Comparison of ENCODE assay signal across 17 cellular contexts in genomic region chr3:185734725-185735096, GRCh38.
DNase-seq lines count a peak whose midpoint lies in the region; ATAC-seq, FAIRE-seq and TF ChIP-seq lines count a peak whose summit lies in the region.
"Had no signal": no experiment of that assay in that cellular context is flagged by ENCODE, and none has a peak within 500 bp of the region (broad histone marks: within the 10 kb centered on the region; RNA-seq: fewer than 3 reads in every experiment).

No MANE protein-coding gene starts in this region.

- H3K4me1 Mint-ChIP-seq in Calu3 (ENCODE audit: low read depth, unreplicated experiment) (peaks cover 52% of the 10 kb centered on the region), astrocyte (ENCODE audit: low read depth, unreplicated experiment) (peaks cover 73% of the 10 kb centered on the region), mesothelial cell of epicardium (peaks cover 55% of the 10 kb centered on the region)
- peaks cover 4% of the 10 kb centered on the region for H3K4me1 Mint-ChIP-seq in activated CD4-positive, alpha-beta memory T cell treated with anti-CD3 and anti-CD28 coated beads, Interleukin-2, amount 10 ng/mL, durations not matched to agents 7 days and 5 days
- H3K4me1 Mint-ChIP-seq: CD4-positive, alpha-beta memory T cell had no signal

- peak overlapping the region; percentile 44; the same call in 1 of the 2 replicates for H3K23ac ChIP-seq in IMR-90 (ENCODE audit: low read depth, low read length)

- peaks cover 21 to 75% of the 10 kb centered on the region in 2 experiments for H3K79me1 ChIP-seq in IMR-90 (ENCODE audit: low read depth in 1 of 2, low read length in 2 of 2)

- no peak overlapping the region for H2AK9ac ChIP-seq in IMR-90 (replicated peaks; ENCODE audit: low read depth, low read length, poor library complexity)

- H4K20me1 ChIP-seq in IMR-90 (ENCODE audit: insufficient read depth, low read length): peaks cover 66% of the 10 kb centered on the region
- peaks cover 55% of the 10 kb centered on the region for H4K20me1 ChIP-seq in astrocyte (ENCODE audit: insufficient read depth, low read length)

- H3K27me3 Mint-ChIP-seq in Calu3 (ENCODE audit: unreplicated experiment): no peaks in the 10 kb centered on the region
- H3K27me3 Mint-ChIP-seq in astrocyte (ENCODE audit: low read depth, unreplicated experiment): no peaks in the 10 kb centered on the region
- no peaks in the 10 kb centered on the region for H3K27me3 Mint-ChIP-seq in mesothelial cell of epicardium (ENCODE audit: low read depth)
- H3K27me3 Mint-ChIP-seq in activated CD4-positive, alpha-beta memory T cell treated with anti-CD3 and anti-CD28 coated beads, Interleukin-2, amount 10 ng/mL, durations not matched to agents 7 days and 5 days: peaks cover 6% of the 10 kb centered on the region

- H3K9me3 ChIP-seq in IMR-90 (ENCODE audit: control insufficient read depth, insufficient read depth, low read length) (no peaks in the 10 kb centered on the region), astrocyte (ENCODE audit: insufficient read depth, low read depth, low read length) (no peaks in the 10 kb centered on the region)
- H3K9me3 ChIP-seq: BE2C had no signal

- peak overlapping the region; percentile 56; the same call in 1 of the 2 replicates for H3K14ac ChIP-seq in IMR-90 (replicated peaks; ENCODE audit: low read depth, low read length)

- no peak for DNase-seq in Calu3
- no peak for DNase-seq in IMR-90
- no peak for DNase-seq in astrocyte (ENCODE audit: low read depth)
- DNase-seq in mesothelial cell of epicardium (ENCODE audit: low spot score in 2 of 2, unreplicated experiment in 2 of 2): no peak
- no peak for DNase-seq in activated CD4-positive, alpha-beta memory T cell treated with anti-CD3 and anti-CD28 coated beads, Interleukin-2, amount 10 ng/mL, durations not matched to agents 7 days and 5 days
- DNase-seq in Ammon's horn (ENCODE audit: low spot score): no peak
- DNase-seq in iPS-NIHi11 (ENCODE audit: low spot score): no peak
- DNase-seq: BE2C; CD4-positive, alpha-beta memory T cell; DND-41; GDM1; GOT3; KG1; NCI-H2081; NCI-H510A treated with DMSO at 0.1 percent for 48 hours had no signal

- H3K18ac ChIP-seq in IMR-90 (ENCODE audit: low read depth, low read length): no peak overlapping the region

- H3K27ac ChIP-seq in IMR-90 (ENCODE audit: insufficient read depth, low read length) (peak overlapping the region; percentile 36), astrocyte (ENCODE audit: low read depth, low read length) (no peak overlapping the region)

- TF ChIP-seq RAD21 in IMR-90 (IDR thresholded peaks at IDR 0.05; ENCODE audit: low read length): no peak

- H2BK5ac ChIP-seq in IMR-90 (ENCODE audit: low read depth, low read length, poor library complexity, severe bottlenecking): no peak overlapping the region

- 0 out of 2 replicates have a peak overlapping the region, but pooled peaks have one; percentile 44 for H4K91ac ChIP-seq in IMR-90 (ENCODE audit: insufficient read depth, low read depth, low read length)

- no peak overlapping the region for H4K5ac ChIP-seq in IMR-90 (ENCODE audit: low read depth, low read length)

- CTCF ChIA-PET in Calu3 (lab: Charles Lee): interaction anchor here (0.6 to 3.6 kb wide), 14 partner anchors 15 to 208 kb away, joined by 3 to 25 read pairs (median 6); partner anchors contain the start of gene IGF2BP2
- CTCF ChIA-PET in IMR-90 (lab: Yijun Ruan, JAX): interaction anchor here (1.0 to 2.5 kb wide), 5 partner anchors 34 to 180 kb away, joined by 3 to 15 read pairs (median 8); no protein-coding TSS in a partner anchor
- CTCF ChIA-PET in activated CD4-positive, alpha-beta memory T cell treated with anti-CD3 and anti-CD28 coated beads, Interleukin-2, amount 10 ng/mL, durations not matched to agents 7 days and 5 days (lab: Charles Lee): interaction anchor here (1.1 to 1.9 kb wide), 2 partner anchors 34 to 74 kb away, joined by 6 to 10 read pairs; no protein-coding TSS in a partner anchor

- H3K4me2 ChIP-seq in IMR-90 (ENCODE audit: low read depth, low read length) (no peak overlapping the region), astrocyte (ENCODE audit: low read length) (no peak overlapping the region)

- in situ Hi-C loops in IMR-90 (cut with MboI; ENCODE audit: low sequenced_read_pairs): loop anchor here (5.0 to 10.0 kb wide), 2 partner anchors 78 to 190 kb away; no protein-coding TSS in a partner anchor

- no peak overlapping the region for H3K56ac ChIP-seq in IMR-90 (ENCODE audit: extremely low read depth, insufficient read depth, low read length)

- H3K4me1 ChIP-seq in IMR-90 (ENCODE audit: control insufficient read depth, insufficient read depth, low read length) (peaks cover 37% of the 10 kb centered on the region), astrocyte (ENCODE audit: insufficient read depth, low read length) (peaks cover 44% of the 10 kb centered on the region)
- H3K4me1 ChIP-seq: BE2C had no signal

- TF ChIP-seq CTCF in Calu3 (IDR thresholded peaks at IDR 0.05; ENCODE audit: unreplicated experiment) (no peak), IMR-90 (conservative IDR thresholded peaks at IDR 0.05; ENCODE audit: low read depth, low read length) (no peak), astrocyte (IDR thresholded peaks at IDR 0.05; ENCODE audit: insufficient read depth, low read depth, low read length) (no peak), mesothelial cell of epicardium (IDR thresholded peaks at IDR 0.05; ENCODE audit: unreplicated experiment) (no peak)

- BruUV-seq in Calu3 (replicated peaks; lab: Mats Ljungman, UMichigan) (no TSS peak), IMR-90 (replicated peaks; lab: Mats Ljungman, UMichigan) (no TSS peak)

- H2BK15ac ChIP-seq in IMR-90 (ENCODE audit: low read depth, low read length): peak overlapping the region; percentile 36; the same call in 1 of the 3 replicates

- H3K27ac Mint-ChIP-seq in Calu3 (ENCODE audit: unreplicated experiment): peak overlapping the region; percentile 28
- peak overlapping the region; percentile 44 for H3K27ac Mint-ChIP-seq in astrocyte (ENCODE audit: unreplicated experiment)
- H3K27ac Mint-ChIP-seq in mesothelial cell of epicardium: peak overlapping the region; percentile 91
- no peak overlapping the region for H3K27ac Mint-ChIP-seq in activated CD4-positive, alpha-beta memory T cell treated with anti-CD3 and anti-CD28 coated beads, Interleukin-2, amount 10 ng/mL, durations not matched to agents 7 days and 5 days
- H3K27ac Mint-ChIP-seq: CD4-positive, alpha-beta memory T cell had no signal

- dilution Hi-C loops in IMR-90 (cut with HindIII; ENCODE audit: low sequenced_read_pairs, unreplicated experiment): no loop called here

- H3K36me3 Mint-ChIP-seq in Calu3 (ENCODE audit: insufficient read depth, unreplicated experiment) (peaks cover 13% of the 10 kb centered on the region), astrocyte (ENCODE audit: low read depth, unreplicated experiment) (no peaks in the 10 kb centered on the region), mesothelial cell of epicardium (no peaks in the 10 kb centered on the region)
- H3K36me3 Mint-ChIP-seq in activated CD4-positive, alpha-beta memory T cell treated with anti-CD3 and anti-CD28 coated beads, Interleukin-2, amount 10 ng/mL, durations not matched to agents 7 days and 5 days (ENCODE audit: low read depth): no peaks in the 10 kb centered on the region
- H3K36me3 Mint-ChIP-seq: CD4-positive, alpha-beta memory T cell had no signal

- peaks cover 15% of the 10 kb centered on the region for H3K9me1 ChIP-seq in IMR-90 (ENCODE audit: insufficient read depth, low read length)

- H3K9ac ChIP-seq in IMR-90 (ENCODE audit: low read depth, low read length): no peak overlapping the region
- H3K9ac ChIP-seq in astrocyte (ENCODE audit: low read length): no peak overlapping the region

- H3K9me3 Mint-ChIP-seq in Calu3 (ENCODE audit: low read depth, unreplicated experiment): no peaks in the 10 kb centered on the region
- no peaks in the 10 kb centered on the region for H3K9me3 Mint-ChIP-seq in astrocyte (ENCODE audit: unreplicated experiment)
- H3K9me3 Mint-ChIP-seq in mesothelial cell of epicardium: no peaks in the 10 kb centered on the region
- H3K9me3 Mint-ChIP-seq in activated CD4-positive, alpha-beta memory T cell treated with anti-CD3 and anti-CD28 coated beads, Interleukin-2, amount 10 ng/mL, durations not matched to agents 7 days and 5 days: no peaks in the 10 kb centered on the region
- H3K9me3 Mint-ChIP-seq: CD4-positive, alpha-beta memory T cell had no signal

- intact Hi-C loops in Calu3 (cut with micrococcal nuclease; ENCODE audit: unreplicated experiment) (loop anchor here (1.0 to 5.0 kb wide), 4 partner anchors 34 to 193 kb away; no protein-coding TSS in a partner anchor), IMR-90 (cut with micrococcal nuclease) (loop anchor here (2.0 to 5.0 kb wide), 5 partner anchors 72 to 368 kb away; no protein-coding TSS in a partner anchor)

- H3K4me3 Mint-ChIP-seq in Calu3 (ENCODE audit: low read depth, unreplicated experiment): no peak overlapping the region
- no peak overlapping the region for H3K4me3 Mint-ChIP-seq in astrocyte (ENCODE audit: unreplicated experiment)
- H3K4me3 Mint-ChIP-seq in mesothelial cell of epicardium: no peak overlapping the region
- no peak overlapping the region for H3K4me3 Mint-ChIP-seq in activated CD4-positive, alpha-beta memory T cell treated with anti-CD3 and anti-CD28 coated beads, Interleukin-2, amount 10 ng/mL, durations not matched to agents 7 days and 5 days
- H3K4me3 Mint-ChIP-seq: CD4-positive, alpha-beta memory T cell had no signal

- H2AFZ ChIP-seq in IMR-90 (replicated peaks; ENCODE audit: low read length, poor library complexity) (no peak overlapping the region), astrocyte (ENCODE audit: low read depth, low read length) (no peak overlapping the region)

- peak overlapping the region; percentile 20 to 56; a peak in 3 of 4 replicates for H4K8ac ChIP-seq in IMR-90 (ENCODE audit: low read depth in 2 of 2, low read length in 2 of 2)

- H3K79me2 ChIP-seq in astrocyte (ENCODE audit: insufficient read depth, low read length): peaks cover 86% of the 10 kb centered on the region

- no peak for TF ChIP-seq POLR2A in IMR-90 (IDR thresholded peaks at IDR 0.05; ENCODE audit: low read depth, low read length)

- H2BK120ac ChIP-seq in IMR-90 (ENCODE audit: low read depth, low read length): no peak overlapping the region

- POLR2A ChIA-PET in IMR-90 (lab: Charles Lee; ENCODE audit: unreplicated experiment): no interaction called here
- POLR2A ChIA-PET in activated CD4-positive, alpha-beta memory T cell treated with anti-CD3 and anti-CD28 coated beads, Interleukin-2, amount 10 ng/mL, durations not matched to agents 7 days and 5 days (lab: Charles Lee): no interaction called here

- H2AK5ac ChIP-seq in IMR-90 (ENCODE audit: low read depth, low read length): peak overlapping the region; percentile 9; the same call in 1 of the 2 replicates

- peak overlapping the region; percentile 48 for H3K4ac ChIP-seq in IMR-90 (ENCODE audit: low read depth, low read length)

- no CpG with 5 or more reads among the region's 4 CpGs for WGBS in IMR-90 (ENCODE audit: extremely low coverage in 2 of 2, insufficient read length in 1 of 2), 2 experiments

- no peak overlapping the region for H3K4me3 ChIP-seq in IMR-90 (ENCODE audit: insufficient read depth, low read depth, low read length)
- no peak overlapping the region for H3K4me3 ChIP-seq in astrocyte (ENCODE audit: insufficient read depth, low read depth, low read length)

- FAIRE-seq in astrocyte (lab: Jason Lieb, UNC): no peak
- FAIRE-seq: HTR-8/SVneo had no signal

- H3K27me3 ChIP-seq in IMR-90 (ENCODE audit: control insufficient read depth, insufficient read depth, low read length) (no peaks in the 10 kb centered on the region), astrocyte (ENCODE audit: insufficient read depth, low read length) (no peaks in the 10 kb centered on the region)

- H3K36me3 ChIP-seq in IMR-90 (ENCODE audit: control insufficient read depth, insufficient read depth, low read length) (no peaks in the 10 kb centered on the region), astrocyte (ENCODE audit: insufficient read depth, low read length) (no peaks in the 10 kb centered on the region)
- H3K36me3 ChIP-seq: BE2C had no signal

- no peak for ATAC-seq in IMR-90 (ENCODE audit: low read depth)
- ATAC-seq in HG03025 (IDR thresholded peaks at IDR 0.05; ENCODE audit: low FRiP score, unreplicated experiment): no peak

- no peak overlapping the region for H2BK20ac ChIP-seq in IMR-90 (ENCODE audit: low read depth, low read length)
